8 cellular contexts compared by ENCODE assay signal in genomic region chr7:5527387-5528070, GRCh38. TPM values are rescaled to one million over a fixed set of nuclear protein-coding genes. Genes with fewer than 3 reads are reported as not detected.
A peak's percentile ranks its signal among the peaks of the same experiment; 100 is the strongest.
DNase-seq lines count a peak whose midpoint lies in the region; TF ChIP-seq lines count a peak whose summit lies in the region.
"Not testable (repeated sequence)": the region's sequence is repeated elsewhere in the genome, so short reads cannot be mapped to it uniquely, and the experiment has no call there.

No MANE protein-coding gene starts in this region.

- not testable (repeated sequence) for H3K9me3 ChIP-seq in HEK293 (ENCODE audit: control insufficient read depth, insufficient read depth, low read depth, low read length); SU-DHL-6 (ENCODE audit: insufficient read depth, low read length); endodermal cell (ENCODE audit: control insufficient read depth, low read length); iPS-18a (ENCODE audit: control insufficient read depth, low read depth, low read length)

- peak overlapping the region; percentile 80 for H3K4me2 ChIP-seq in SU-DHL-6 (ENCODE audit: low read depth, low read length, poor library complexity, severe bottlenecking)

- H3K4me1 Mint-ChIP-seq in CD14-positive monocyte (peaks cover 56% of the 10 kb centered on the region), endodermal cell (peaks cover 24% of the 10 kb centered on the region), nephron (peaks cover 33% of the 10 kb centered on the region)
- peaks cover 52% of the 10 kb centered on the region for H3K4me1 Mint-ChIP-seq in activated naive CD8-positive, alpha-beta T cell treated with anti-CD3 and anti-CD28 coated beads for 36 hours
- H3K4me1 Mint-ChIP-seq in stimulated activated naive CD8-positive, alpha-beta T cell treated with anti-CD3 and anti-CD28 coated beads, Interleukin-15, Interleukin-2, amounts not matched to agents 100 ng/mL and 50 ng/mL, for 24 hours (ENCODE audit: low read depth): peaks cover 51% of the 10 kb centered on the region

- CTCF ChIA-PET in HEK293 (lab: Yijun Ruan, JAX): interaction anchor here (0.5 to 1.0 kb wide), 3 partner anchors 18 to 64 kb away, joined by 3 to 4 read pairs (median 3); no protein-coding TSS in a partner anchor

- H2AFZ ChIP-seq in SU-DHL-6 (ENCODE audit: low read depth, low read length, severe bottlenecking): not testable (repeated sequence)

- peak overlapping the region; percentile 92 for H3K4me3 ChIP-seq in HEK293 (ENCODE audit: low read depth, low read length)
- peak overlapping the region; percentile 89 for H3K4me3 ChIP-seq in SU-DHL-6 (ENCODE audit: insufficient read depth, low read length, poor library complexity, severe bottlenecking)
- peak overlapping the region; percentile 94 for H3K4me3 ChIP-seq in endodermal cell (ENCODE audit: low read length)
- H3K4me3 ChIP-seq in iPS-18a (ENCODE audit: low read length): peak overlapping the region; percentile 92

- H3K9me3 Mint-ChIP-seq in CD14-positive monocyte; activated naive CD8-positive, alpha-beta T cell treated with anti-CD3 and anti-CD28 coated beads for 36 hours; endodermal cell; nephron; stimulated activated naive CD8-positive, alpha-beta T cell treated with anti-CD3 and anti-CD28 coated beads, Interleukin-15, Interleukin-2, amounts not matched to agents 100 ng/mL and 50 ng/mL, for 24 hours: not testable (repeated sequence)

- H3K27ac Mint-ChIP-seq in CD14-positive monocyte (peak overlapping the region; percentile 67 to 93 (median 81)), endodermal cell (peak overlapping the region; percentile 96), nephron (peak overlapping the region; percentile 92 to 97 (median 97))
- peak overlapping the region; percentile 96 for H3K27ac Mint-ChIP-seq in activated naive CD8-positive, alpha-beta T cell treated with anti-CD3 and anti-CD28 coated beads for 36 hours
- H3K27ac Mint-ChIP-seq in stimulated activated naive CD8-positive, alpha-beta T cell treated with anti-CD3 and anti-CD28 coated beads, Interleukin-15, Interleukin-2, amounts not matched to agents 100 ng/mL and 50 ng/mL, for 24 hours: peak overlapping the region; percentile 95

- H3K36me3 ChIP-seq in HEK293 (ENCODE audit: control insufficient read depth in 2 of 2, insufficient read depth in 1 of 2, low read length in 2 of 2) (peaks cover 7 to 45% of the 10 kb centered on the region in 2 experiments), SU-DHL-6 (ENCODE audit: low read length) (peaks cover 35% of the 10 kb centered on the region), endodermal cell (ENCODE audit: control insufficient read depth, insufficient read depth, low read length) (peaks cover 58% of the 10 kb centered on the region), iPS-18a (ENCODE audit: control insufficient read depth, low read depth, low read length) (peaks cover 54% of the 10 kb centered on the region)

- H3K79me2 ChIP-seq in SU-DHL-6 (ENCODE audit: insufficient read depth, low read length): peaks cover 24% of the 10 kb centered on the region

- H3K27me3 Mint-ChIP-seq in CD14-positive monocyte (ENCODE audit: low read depth in 3 of 3): peaks cover 0 to 11% (median 3%) of the 10 kb centered on the region in 3 donors
- H3K27me3 Mint-ChIP-seq in activated naive CD8-positive, alpha-beta T cell treated with anti-CD3 and anti-CD28 coated beads for 36 hours: peaks cover 39% of the 10 kb centered on the region
- not testable (repeated sequence) for H3K27me3 Mint-ChIP-seq in endodermal cell (ENCODE audit: insufficient read depth); stimulated activated naive CD8-positive, alpha-beta T cell treated with anti-CD3 and anti-CD28 coated beads, Interleukin-15, Interleukin-2, amounts not matched to agents 100 ng/mL and 50 ng/mL, for 24 hours
- H3K27me3 Mint-ChIP-seq in nephron (ENCODE audit: low read depth): peaks cover 14% of the 10 kb centered on the region

- H3K9me2 ChIP-seq in SU-DHL-6 (replicated peaks; ENCODE audit: insufficient read depth, low read length): not testable (repeated sequence)

- H3F3A ChIP-seq in SU-DHL-6 (ENCODE audit: insufficient read depth): peaks cover 92% of the 10 kb centered on the region

- DNase-seq in CD14-positive monocyte (ENCODE audit: low spot score); activated naive CD8-positive, alpha-beta T cell treated with anti-CD3 and anti-CD28 coated beads for 36 hours; endodermal cell: not testable (repeated sequence)

- H4K20me1 ChIP-seq in SU-DHL-6 (ENCODE audit: low read depth, low read length): peaks cover 13% of the 10 kb centered on the region; the same call in 1 of the 2 replicates

- TF ChIP-seq CTCF in CD14-positive monocyte (IDR thresholded peaks at IDR 0.05); HEK293 (tag by site-specific recombination; IDR thresholded peaks at IDR 0.05); SU-DHL-6 (IDR thresholded peaks at IDR 0.05; ENCODE audit: insufficient read depth, low read length, poor library complexity, severe bottlenecking); endodermal cell (conservative IDR thresholded peaks at IDR 0.05); nephron (IDR thresholded peaks at IDR 0.05; ENCODE audit: unreplicated experiment in 3 of 3): not testable (repeated sequence)

- peaks cover 48 to 61% of the 10 kb centered on the region in 2 donors for H3K36me3 Mint-ChIP-seq in CD14-positive monocyte
- H3K36me3 Mint-ChIP-seq in activated naive CD8-positive, alpha-beta T cell treated with anti-CD3 and anti-CD28 coated beads for 36 hours: peaks cover 59% of the 10 kb centered on the region
- peaks cover 56% of the 10 kb centered on the region for H3K36me3 Mint-ChIP-seq in endodermal cell (ENCODE audit: low read depth)
- peaks cover 55% of the 10 kb centered on the region for H3K36me3 Mint-ChIP-seq in nephron (ENCODE audit: low read depth)
- peaks cover 58% of the 10 kb centered on the region for H3K36me3 Mint-ChIP-seq in stimulated activated naive CD8-positive, alpha-beta T cell treated with anti-CD3 and anti-CD28 coated beads, Interleukin-15, Interleukin-2, amounts not matched to agents 100 ng/mL and 50 ng/mL, for 24 hours (ENCODE audit: low read depth)

- intact Hi-C loops in CD14-positive monocyte (cut with micrococcal nuclease): not testable (repeated sequence)

- peak overlapping the region; percentile 99 for H3K9ac ChIP-seq in SU-DHL-6 (ENCODE audit: low read length)
- peak overlapping the region; percentile 97 for H3K9ac ChIP-seq in endodermal cell (ENCODE audit: extremely low read depth, low read length, poor library complexity, severe bottlenecking)
- peak overlapping the region; percentile 98 for H3K9ac ChIP-seq in iPS-18a (ENCODE audit: low read length)

- POLR2A ChIA-PET in HEK293 (lab: Yijun Ruan, JAX): interaction anchor here (1.2 kb wide), 1 partner anchor 31 kb away, joined by 3 read pairs; no protein-coding TSS in a partner anchor

- H3K4me1 ChIP-seq in HEK293 (ENCODE audit: control insufficient read depth, insufficient read depth, low read length); endodermal cell (ENCODE audit: control insufficient read depth, insufficient read depth, low read length): not testable (repeated sequence)
- H3K4me1 ChIP-seq in iPS-18a (ENCODE audit: control insufficient read depth, low read depth, low read length): peaks cover 20% of the 10 kb centered on the region

- H3K27ac ChIP-seq in HEK293 (ENCODE audit: extremely low read depth, low read depth, low read length) (peak overlapping the region; percentile 99), SU-DHL-6 (ENCODE audit: low read depth, low read length) (peak overlapping the region; percentile 97), endodermal cell (ENCODE audit: low read depth, low read length) (peak overlapping the region; percentile 99)
- not testable (repeated sequence) for H3K27ac ChIP-seq in iPS-18a (ENCODE audit: low read length)

- H3K27me3 ChIP-seq in SU-DHL-6 (ENCODE audit: low read length); endodermal cell (ENCODE audit: control insufficient read depth, insufficient read depth, low read length, poor library complexity, severe bottlenecking); iPS-18a (ENCODE audit: control insufficient read depth, insufficient read depth, low read length): not testable (repeated sequence)

- 88 to 89% methylated on average over 12 to 19 of the region's 19 CpGs for WGBS in endodermal cell (ENCODE audit: insufficient coverage in 1 of 2, insufficient read length in 1 of 2), 2 experiments

- H3K4me3 Mint-ChIP-seq in CD14-positive monocyte (peak overlapping the region; percentile 99), endodermal cell (peak overlapping the region; percentile 94), nephron (peak overlapping the region; percentile 98 to 100 (median 99))
- H3K4me3 Mint-ChIP-seq in activated naive CD8-positive, alpha-beta T cell treated with anti-CD3 and anti-CD28 coated beads for 36 hours: peak overlapping the region; percentile 98
- H3K4me3 Mint-ChIP-seq in stimulated activated naive CD8-positive, alpha-beta T cell treated with anti-CD3 and anti-CD28 coated beads, Interleukin-15, Interleukin-2, amounts not matched to agents 100 ng/mL and 50 ng/mL, for 24 hours: peak overlapping the region; percentile 99

TF ChIP-seq in HEK293, 187 proteins besides CTCF, POLR2A, EP300 and RAD21 (continues in another document):
- peak; percentile 16; the same call in 1 of the 2 replicates for TF ChIP-seq ZBTB17 (tag by site-specific recombination; IDR thresholded peaks at IDR 0.05)

RNA-seq across cellular contexts. Expression of gene ACTB, which starts 2.9 kb away (rescaled TPM):
- polyA plus RNA-seq in CD14-positive monocyte: over 10,000 TPM; 20,280 to 23,749 TPM
- 1,000 to 10,000 TPM; 7,622 to 7,820 TPM for total RNA-seq in activated naive CD8-positive, alpha-beta T cell treated with anti-CD3 and anti-CD28 coated beads for 36 hours
- total RNA-seq in endodermal cell: 1,000 to 10,000 TPM; 4,550 to 5,347 TPM
- 3,804 TPM for polyA plus RNA-seq in endodermal cell (2013, experiment 1 of 2)
- polyA plus RNA-seq in endodermal cell (2013, experiment 2 of 2): 3,713 TPM

RNA-seq across cellular contexts. Expression of gene FBXL18, which starts 13.9 kb away (rescaled TPM):
- under 1 TPM; 0.11 to 0.75 TPM for polyA plus RNA-seq in CD14-positive monocyte
- 10 to 100 TPM; 10.2 to 10.7 TPM for total RNA-seq in activated naive CD8-positive, alpha-beta T cell treated with anti-CD3 and anti-CD28 coated beads for 36 hours
- total RNA-seq in endodermal cell: 10 to 100 TPM; 13.4 to 15.5 TPM
- polyA plus RNA-seq in endodermal cell (2013, experiment 1 of 2): 7.1 TPM
- 5.4 TPM for polyA plus RNA-seq in endodermal cell (2013, experiment 2 of 2)
